In the genomic region with DNA sequence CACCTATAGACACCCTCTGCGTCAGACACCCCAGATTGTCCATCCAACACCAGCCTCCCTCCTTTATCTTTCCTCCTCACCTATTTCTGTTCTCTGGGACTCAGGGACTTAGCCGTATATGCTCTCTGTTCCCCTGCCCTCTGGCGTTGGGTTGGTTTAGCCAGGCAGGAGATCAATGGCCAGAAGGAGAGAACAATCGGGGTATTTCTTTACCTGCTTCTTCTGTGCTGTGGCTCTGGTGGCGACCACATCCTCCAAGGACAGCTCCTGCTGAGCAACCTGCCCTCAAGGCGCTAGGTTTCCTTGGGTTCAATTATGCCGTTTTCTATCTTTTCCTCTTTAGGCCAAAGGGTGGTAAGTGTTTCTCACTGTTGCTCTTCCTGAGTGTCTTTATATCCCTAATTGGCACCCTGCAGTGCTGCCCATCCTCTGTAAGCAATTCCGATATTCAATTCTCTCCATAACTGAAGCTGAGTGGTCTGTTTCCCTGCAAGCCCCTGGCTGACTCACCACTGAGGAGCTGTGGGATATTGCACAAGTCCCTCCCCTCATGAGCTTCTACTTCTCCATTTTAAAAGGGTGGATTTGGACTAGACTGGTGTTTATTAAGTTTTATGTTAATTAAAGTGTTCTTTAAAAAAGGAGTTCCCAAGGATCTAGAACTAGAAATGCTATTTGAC, we compare ENCODE assay signal across 1 cellular context.
TF ChIP-seq lines count a peak whose summit lies in the region.

No MANE protein-coding gene starts in this region.

TF ChIP-seq in GM23338, 12 proteins besides CTCF, POLR2A, EP300 and RAD21 (continued from another document):
- TF ChIP-seq, protein P1, sequence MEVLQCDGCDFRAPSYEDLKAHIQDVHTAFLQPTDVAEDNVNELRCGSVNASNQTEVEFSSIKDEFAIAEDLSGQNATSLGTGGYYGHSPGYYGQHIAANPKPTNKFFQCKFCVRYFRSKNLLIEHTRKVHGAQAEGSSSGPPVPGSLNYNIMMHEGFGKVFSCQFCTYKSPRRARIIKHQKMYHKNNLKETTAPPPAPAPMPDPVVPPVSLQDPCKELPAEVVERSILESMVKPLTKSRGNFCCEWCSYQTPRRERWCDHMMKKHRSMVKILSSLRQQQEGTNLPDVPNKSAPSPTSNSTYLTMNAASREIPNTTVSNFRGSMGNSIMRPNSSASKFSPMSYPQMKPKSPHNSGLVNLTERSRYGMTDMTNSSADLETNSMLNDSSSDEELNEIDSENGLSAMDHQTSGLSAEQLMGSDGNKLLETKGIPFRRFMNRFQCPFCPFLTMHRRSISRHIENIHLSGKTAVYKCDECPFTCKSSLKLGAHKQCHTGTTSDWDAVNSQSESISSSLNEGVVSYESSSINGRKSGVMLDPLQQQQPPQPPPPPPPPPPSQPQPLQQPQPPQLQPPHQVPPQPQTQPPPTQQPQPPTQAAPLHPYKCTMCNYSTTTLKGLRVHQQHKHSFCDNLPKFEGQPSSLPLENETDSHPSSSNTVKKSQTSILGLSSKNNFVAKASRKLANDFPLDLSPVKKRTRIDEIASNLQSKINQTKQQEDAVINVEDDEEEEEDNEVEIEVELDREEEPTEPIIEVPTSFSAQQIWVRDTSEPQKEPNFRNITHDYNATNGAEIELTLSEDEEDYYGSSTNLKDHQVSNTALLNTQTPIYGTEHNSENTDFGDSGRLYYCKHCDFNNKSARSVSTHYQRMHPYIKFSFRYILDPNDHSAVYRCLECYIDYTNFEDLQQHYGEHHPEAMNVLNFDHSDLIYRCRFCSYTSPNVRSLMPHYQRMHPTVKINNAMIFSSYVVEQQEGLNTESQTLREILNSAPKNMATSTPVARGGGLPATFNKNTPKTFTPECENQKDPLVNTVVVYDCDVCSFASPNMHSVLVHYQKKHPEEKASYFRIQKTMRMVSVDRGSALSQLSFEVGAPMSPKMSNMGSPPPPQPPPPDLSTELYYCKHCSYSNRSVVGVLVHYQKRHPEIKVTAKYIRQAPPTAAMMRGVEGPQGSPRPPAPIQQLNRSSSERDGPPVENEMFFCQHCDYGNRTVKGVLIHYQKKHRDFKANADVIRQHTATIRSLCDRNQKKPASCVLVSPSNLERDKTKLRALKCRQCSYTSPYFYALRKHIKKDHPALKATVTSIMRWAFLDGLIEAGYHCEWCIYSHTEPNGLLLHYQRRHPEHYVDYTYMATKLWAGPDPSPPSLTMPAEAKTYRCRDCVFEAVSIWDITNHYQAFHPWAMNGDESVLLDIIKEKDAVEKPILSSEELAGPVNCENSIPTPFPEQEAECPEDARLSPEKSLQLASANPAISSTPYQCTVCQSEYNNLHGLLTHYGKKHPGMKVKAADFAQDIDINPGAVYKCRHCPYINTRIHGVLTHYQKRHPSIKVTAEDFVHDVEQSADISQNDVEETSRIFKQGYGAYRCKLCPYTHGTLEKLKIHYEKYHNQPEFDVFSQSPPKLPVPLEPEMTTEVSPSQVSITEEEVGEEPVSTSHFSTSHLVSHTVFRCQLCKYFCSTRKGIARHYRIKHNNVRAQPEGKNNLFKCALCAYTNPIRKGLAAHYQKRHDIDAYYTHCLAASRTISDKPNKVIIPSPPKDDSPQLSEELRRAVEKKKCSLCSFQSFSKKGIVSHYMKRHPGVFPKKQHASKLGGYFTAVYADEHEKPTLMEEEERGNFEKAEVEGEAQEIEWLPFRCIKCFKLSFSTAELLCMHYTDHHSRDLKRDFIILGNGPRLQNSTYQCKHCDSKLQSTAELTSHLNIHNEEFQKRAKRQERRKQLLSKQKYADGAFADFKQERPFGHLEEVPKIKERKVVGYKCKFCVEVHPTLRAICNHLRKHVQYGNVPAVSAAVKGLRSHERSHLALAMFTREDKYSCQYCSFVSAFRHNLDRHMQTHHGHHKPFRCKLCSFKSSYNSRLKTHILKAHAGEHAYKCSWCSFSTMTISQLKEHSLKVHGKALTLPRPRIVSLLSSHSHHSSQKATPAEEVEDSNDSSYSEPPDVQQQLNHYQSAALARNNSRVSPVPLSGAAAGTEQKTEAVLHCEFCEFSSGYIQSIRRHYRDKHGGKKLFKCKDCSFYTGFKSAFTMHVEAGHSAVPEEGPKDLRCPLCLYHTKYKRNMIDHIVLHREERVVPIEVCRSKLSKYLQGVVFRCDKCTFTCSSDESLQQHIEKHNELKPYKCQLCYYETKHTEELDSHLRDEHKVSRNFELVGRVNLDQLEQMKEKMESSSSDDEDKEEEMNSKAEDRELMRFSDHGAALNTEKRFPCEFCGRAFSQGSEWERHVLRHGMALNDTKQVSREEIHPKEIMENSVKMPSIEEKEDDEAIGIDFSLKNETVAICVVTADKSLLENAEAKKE (CRISPR knock-in tag; IDR thresholded peaks at IDR 0.05) = no peak
- TF ChIP-seq POLR2AphosphoS5 (IDR thresholded peaks at IDR 0.05; ENCODE audit: low read depth) (no peak), EZH2phosphoT487 (IDR thresholded peaks at IDR 0.05; ENCODE audit: unreplicated experiment) (no peak), CREB1 (CRISPR knock-in tag; IDR thresholded peaks at IDR 0.05; ENCODE audit: low read depth) (no peak)
- TF ChIP-seq, protein P2, sequence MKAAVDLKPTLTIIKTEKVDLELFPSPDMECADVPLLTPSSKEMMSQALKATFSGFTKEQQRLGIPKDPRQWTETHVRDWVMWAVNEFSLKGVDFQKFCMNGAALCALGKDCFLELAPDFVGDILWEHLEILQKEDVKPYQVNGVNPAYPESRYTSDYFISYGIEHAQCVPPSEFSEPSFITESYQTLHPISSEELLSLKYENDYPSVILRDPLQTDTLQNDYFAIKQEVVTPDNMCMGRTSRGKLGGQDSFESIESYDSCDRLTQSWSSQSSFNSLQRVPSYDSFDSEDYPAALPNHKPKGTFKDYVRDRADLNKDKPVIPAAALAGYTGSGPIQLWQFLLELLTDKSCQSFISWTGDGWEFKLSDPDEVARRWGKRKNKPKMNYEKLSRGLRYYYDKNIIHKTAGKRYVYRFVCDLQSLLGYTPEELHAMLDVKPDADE (IDR thresholded peaks at IDR 0.05) = no peak
